Comparison of ENCODE assay signal across 13 cellular contexts in the genomic region with DNA sequence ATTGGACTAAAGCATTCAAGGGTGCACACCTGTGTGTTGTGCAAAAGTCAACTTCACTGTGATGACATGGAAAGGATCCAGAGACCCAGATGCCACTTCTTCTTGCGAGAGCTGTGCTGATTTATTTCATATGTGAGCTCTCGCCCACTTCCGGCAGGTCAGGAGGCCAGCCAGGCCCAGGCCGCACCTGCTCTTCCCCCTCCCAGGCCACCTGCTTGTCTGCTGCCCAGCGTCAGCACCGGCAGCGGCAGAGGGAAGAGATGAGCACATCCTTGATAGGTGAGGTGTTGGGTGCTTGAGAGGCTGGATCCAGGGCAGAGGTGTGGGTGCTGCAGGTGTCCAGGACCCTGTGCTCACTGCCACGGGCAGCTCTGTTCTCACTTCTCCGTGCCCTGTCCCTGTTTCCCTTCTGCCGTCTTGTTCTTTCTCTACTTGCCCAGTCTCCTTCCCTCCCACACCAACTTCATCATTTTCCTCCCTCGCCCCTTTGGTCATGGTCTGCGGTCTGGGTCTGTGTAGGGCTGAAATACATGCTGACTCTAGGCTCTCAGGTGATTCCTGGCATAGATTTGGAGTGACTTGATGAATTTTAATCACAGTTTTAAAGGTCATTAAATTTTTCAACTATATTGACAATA.
DNase-seq lines count a peak whose midpoint lies in the region; ATAC-seq and TF ChIP-seq lines count a peak whose summit lies in the region.
"Had no signal": no experiment of that assay in that cellular context is flagged by ENCODE, and none has a peak within 500 bp of the region (broad histone marks: within the 10 kb centered on the region; RNA-seq: fewer than 3 reads in every experiment).

No MANE protein-coding gene starts in this region.

- H3K27me3 Mint-ChIP-seq in T-helper 2 cell treated with Interferon-gamma antibody and Interleukin-4, amounts not matched to agents 5 μg/mL and 100 μg/mL, for 36 hours (ENCODE audit: low read depth): no peaks in the 10 kb centered on the region
- H3K27me3 Mint-ChIP-seq: activated CD8-positive, alpha-beta T cell treated with anti-CD3 and anti-CD28 coated beads for 36 hours; activated naive CD4-positive, alpha-beta T cell treated with anti-CD3 and anti-CD28 coated beads, Interleukin-2, amount 10 ng/mL, durations not matched to agents 7 days and 5 days; memory B cell had no signal

- no peaks in the 10 kb centered on the region for H3K9me3 Mint-ChIP-seq in T-helper 2 cell treated with Interferon-gamma antibody and Interleukin-4, amounts not matched to agents 5 μg/mL and 100 μg/mL, for 36 hours
- H3K9me3 Mint-ChIP-seq: activated CD8-positive, alpha-beta T cell treated with anti-CD3 and anti-CD28 coated beads for 36 hours; activated naive CD4-positive, alpha-beta T cell treated with anti-CD3 and anti-CD28 coated beads, Interleukin-2, amount 10 ng/mL, durations not matched to agents 7 days and 5 days; GM23338; memory B cell had no signal

- H3K27ac Mint-ChIP-seq in T-helper 2 cell treated with Interferon-gamma antibody and Interleukin-4, amounts not matched to agents 5 μg/mL and 100 μg/mL, for 36 hours: no peak overlapping the region
- H3K27ac Mint-ChIP-seq: activated CD8-positive, alpha-beta T cell treated with anti-CD3 and anti-CD28 coated beads for 36 hours; activated naive CD4-positive, alpha-beta T cell treated with anti-CD3 and anti-CD28 coated beads, Interleukin-2, amount 10 ng/mL, durations not matched to agents 7 days and 5 days; GM23338; memory B cell had no signal

- TF ChIP-seq CTCF in lower lobe of right lung (IDR thresholded peaks at IDR 0.05): no peak
- TF ChIP-seq CTCF in tibial nerve (IDR thresholded peaks at IDR 0.05): no peak

- peaks cover 69% of the 10 kb centered on the region for H3K4me1 ChIP-seq in lower lobe of right lung
- H3K4me1 ChIP-seq in tibial nerve: peaks cover 0 to 100% (median 76%) of the 10 kb centered on the region in 4 donors

- peak in 1 of 2 donors; percentile 9 for TF ChIP-seq EP300 in tibial nerve (IDR thresholded peaks at IDR 0.05)

- H3K4me3 Mint-ChIP-seq in T-helper 2 cell treated with Interferon-gamma antibody and Interleukin-4, amounts not matched to agents 5 μg/mL and 100 μg/mL, for 36 hours: no peak overlapping the region
- H3K4me3 Mint-ChIP-seq: activated CD8-positive, alpha-beta T cell treated with anti-CD3 and anti-CD28 coated beads for 36 hours; activated naive CD4-positive, alpha-beta T cell treated with anti-CD3 and anti-CD28 coated beads, Interleukin-2, amount 10 ng/mL, durations not matched to agents 7 days and 5 days; GM23338; memory B cell had no signal

- no peaks in the 10 kb centered on the region for H3K9me3 ChIP-seq in lower lobe of right lung
- H3K9me3 ChIP-seq in tibial nerve: no peaks in the 10 kb centered on the region

- peak; percentile 22 to 87 (median 57) for DNase-seq in NCI-H1417 (lab: John Stamatoyannopoulos, UW)
- DNase-seq in NCI-H1417 treated with DMSO at 0.1 percent for 48 hours (lab: John Stamatoyannopoulos, UW): no peak
- no peak for DNase-seq in lower lobe of right lung
- no peak for DNase-seq in tibial nerve (ENCODE audit: low spot score in 2 of 2)
- DNase-seq in T-helper 2 cell treated with Interferon-gamma antibody and Interleukin-4, amounts not matched to agents 5 μg/mL and 100 μg/mL, for 36 hours (ENCODE audit: low spot score): no peak
- DNase-seq in SIG-M5 (lab: John Stamatoyannopoulos, UW): no peak
- DNase-seq: activated CD8-positive, alpha-beta T cell treated with anti-CD3 and anti-CD28 coated beads for 36 hours; activated naive CD4-positive, alpha-beta T cell treated with anti-CD3 and anti-CD28 coated beads, Interleukin-2, amount 10 ng/mL, durations not matched to agents 7 days and 5 days; NCI-H1436 had no signal

- no peaks in the 10 kb centered on the region for H3K4me1 Mint-ChIP-seq in T-helper 2 cell treated with Interferon-gamma antibody and Interleukin-4, amounts not matched to agents 5 μg/mL and 100 μg/mL, for 36 hours (ENCODE audit: low read depth)
- H3K4me1 Mint-ChIP-seq: activated naive CD4-positive, alpha-beta T cell treated with anti-CD3 and anti-CD28 coated beads, Interleukin-2, amount 10 ng/mL, durations not matched to agents 7 days and 5 days; memory B cell had no signal

- H3K4me3 ChIP-seq in lower lobe of right lung (no peak overlapping the region), tibial nerve (no peak overlapping the region)
- H3K4me3 ChIP-seq: GM23338 had no signal

- no peak for TF ChIP-seq POLR2A in tibial nerve (IDR thresholded peaks at IDR 0.05)

- WGBS in tibial nerve, 2 donors: 61 to 77% methylated on average over 11 to 12 of the region's 12 CpGs

- intact Hi-C loops in lower lobe of right lung (cut with DNase I): no loop called here

- peaks cover 31% of the 10 kb centered on the region for H3K36me3 ChIP-seq in lower lobe of right lung
- peaks cover 0 to 42% (median 0%) of the 10 kb centered on the region in 3 donors for H3K36me3 ChIP-seq in tibial nerve

- H3K27me3 ChIP-seq in lower lobe of right lung (ENCODE audit: low read depth) (no peaks in the 10 kb centered on the region), tibial nerve (no peaks in the 10 kb centered on the region)

- ATAC-seq in lower lobe of right lung: peak in 1 of 2 donors; percentile 18
- no peak for ATAC-seq in GM19467 (IDR thresholded peaks at IDR 0.05; ENCODE audit: unreplicated experiment)
- ATAC-seq: activated CD8-positive, alpha-beta T cell treated with anti-CD3 and anti-CD28 coated beads for 36 hours; GM23338 had no signal

- H3K36me3 Mint-ChIP-seq in T-helper 2 cell treated with Interferon-gamma antibody and Interleukin-4, amounts not matched to agents 5 μg/mL and 100 μg/mL, for 36 hours (ENCODE audit: low read depth): no peaks in the 10 kb centered on the region
- H3K36me3 Mint-ChIP-seq: activated naive CD4-positive, alpha-beta T cell treated with anti-CD3 and anti-CD28 coated beads, Interleukin-2, amount 10 ng/mL, durations not matched to agents 7 days and 5 days had no signal

- H3K27ac ChIP-seq in angular gyrus (ENCODE audit: low read depth, low read length): peak overlapping the region; percentile 61
- H3K27ac ChIP-seq in lower lobe of right lung: peak overlapping the region; percentile 9
- peak overlapping the region; percentile 11 to 97 (median 54) for H3K27ac ChIP-seq in tibial nerve

Comparison
In these comparisons a context has a peak if more than half of its experiments do, and no peak if none do; other contexts are left out.
1. DNase-seq: peak in NCI-H1417 (3 of 3); none in NCI-H1417 treated with DMSO at 0.1 percent for 48 hours (single experiment), lower lobe of right lung (single experiment), tibial nerve (0 of 2), T-helper 2 cell treated with Interferon-gamma antibody and Interleukin-4, amounts not matched to agents 5 μg/mL and 100 μg/mL, for 36 hours (single experiment) and SIG-M5 (single experiment).
2. H3K27ac ChIP-seq: peak in every context shown above with its lines; median percentile 61 in angular gyrus; 54 in tibial nerve; 9 in lower lobe of right lung.